In the genomic region with DNA sequence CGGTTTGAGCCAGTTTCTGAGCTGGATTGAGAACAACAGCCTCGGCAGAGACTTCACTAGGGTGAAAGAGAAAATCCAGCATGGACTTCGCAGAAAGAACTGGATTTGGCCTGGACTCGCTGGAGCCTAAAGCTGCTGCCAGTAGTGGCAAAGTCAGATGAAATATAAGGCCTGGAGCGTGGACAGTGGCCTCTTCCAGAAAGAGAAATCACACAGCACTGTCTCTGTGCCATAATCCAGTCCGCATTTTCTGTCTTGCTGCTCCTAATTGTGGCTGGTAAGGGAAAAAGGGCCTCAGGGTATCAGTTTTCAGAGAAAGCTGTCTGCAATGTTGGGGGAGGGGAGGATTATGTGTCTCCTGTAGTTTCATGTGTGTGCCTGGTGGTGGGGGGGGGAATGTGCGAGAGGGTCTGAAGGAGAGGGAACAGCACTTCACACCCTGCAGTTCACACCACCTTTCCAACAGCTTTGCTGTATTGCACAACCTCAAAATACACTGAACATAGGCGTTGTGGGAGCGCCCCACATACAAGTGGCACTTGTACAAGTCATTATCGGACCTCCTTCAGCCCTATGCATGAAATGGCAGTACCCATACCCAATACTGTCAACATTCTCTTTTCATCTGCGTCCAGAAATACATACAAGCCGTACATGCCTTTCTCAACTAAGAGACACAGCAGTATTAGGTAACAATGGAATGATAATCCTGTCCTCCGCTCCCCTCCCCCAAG, we compare ENCODE assay signal across 8 cellular contexts.
DNase-seq lines count a peak whose midpoint lies in the region; ATAC-seq, FAIRE-seq and TF ChIP-seq lines count a peak whose summit lies in the region.

No MANE protein-coding gene starts in this region.

- H3K4me3 ChIP-seq in CD4-positive, alpha-beta memory T cell (ENCODE audit: low read length in 2 of 2) = peak overlapping the region; percentile 1 to 31
- H3K4me3 ChIP-seq in fibroblast of mammary gland (ENCODE audit: control insufficient read depth, low read depth, low read length) = no peak overlapping the region

- POLR2A ChIA-PET in CD4-positive, alpha-beta memory T cell (lab: Charles Lee; ENCODE audit: partially characterized antibody) = interaction anchor here (0.6 to 3.5 kb wide), 33 partner anchors 16 to 1901 kb away, joined by 3 to 108 read pairs (median 5); a partner anchor contains a TSS

- CTCF ChIA-PET in CD4-positive, alpha-beta memory T cell (lab: Charles Lee; ENCODE audit: partially characterized antibody) = interaction anchor here (0.7 to 2.8 kb wide), 13 partner anchors 15 to 513 kb away, joined by 3 to 35 read pairs (median 4); a partner anchor contains a TSS

- FAIRE-seq in RCC 7860 (lab: Jason Lieb, UNC) = no peak

- DNase-seq in CD4-positive, alpha-beta memory T cell = peak; percentile 81 to 92 (median 84)
- DNase-seq in RCC 7860 (ENCODE audit: low spot score) (peak; percentile 62), fibroblast of mammary gland (ENCODE audit: low read depth) (peak; percentile 100)
- peak; percentile 50 to 55 for DNase-seq in activated T-helper 1 cell treated with anti-CD3 and anti-CD28 coated beads, Interleukin-2, amount 50 U/mL, for 16 hours (ENCODE audit: low read depth in 1 of 2, low spot score in 1 of 2)
- peak; percentile 90 for DNase-seq in natural killer cell treated with Interleukin-12 subunit alpha and Interleukin-12 subunit beta and Interleukin-15 and Interleukin-18, amount 100 ng/mL, for 72 hours (ENCODE audit: low spot score)
- peak; percentile 46 to 82 (median 76) for DNase-seq in stimulated activated naive CD4-positive, alpha-beta T cell (lab: John Stamatoyannopoulos, UW)

- H3K27me3 Mint-ChIP-seq in CD4-positive, alpha-beta memory T cell = no peaks in the 10 kb centered on the region
- no peaks in the 10 kb centered on the region for H3K27me3 Mint-ChIP-seq in natural killer cell treated with Interleukin-12 subunit alpha and Interleukin-12 subunit beta and Interleukin-15 and Interleukin-18, amount 100 ng/mL, for 72 hours

- peak overlapping the region; percentile 95 to 99 (median 98) for H3K27ac Mint-ChIP-seq in CD4-positive, alpha-beta memory T cell
- H3K27ac Mint-ChIP-seq in natural killer cell treated with Interleukin-12 subunit alpha and Interleukin-12 subunit beta and Interleukin-15 and Interleukin-18, amount 100 ng/mL, for 72 hours = peak overlapping the region; percentile 98 to 99

- H3K9me3 ChIP-seq in CD4-positive, alpha-beta memory T cell (ENCODE audit: control insufficient read depth in 1 of 2, low read length in 2 of 2) = no peaks in the 10 kb centered on the region

- peaks cover 35 to 57% (median 42%) of the 10 kb centered on the region in 4 donors for H3K4me1 Mint-ChIP-seq in CD4-positive, alpha-beta memory T cell
- H3K4me1 Mint-ChIP-seq in natural killer cell treated with Interleukin-12 subunit alpha and Interleukin-12 subunit beta and Interleukin-15 and Interleukin-18, amount 100 ng/mL, for 72 hours (ENCODE audit: low read depth in 2 of 2) = peaks cover 46 to 55% of the 10 kb centered on the region in 2 donors

- no peak; the same call in none of the 2 replicates for TF ChIP-seq RAD21 in Ishikawa (IDR thresholded peaks at IDR 0.05; ENCODE audit: low read depth)

- TF ChIP-seq CTCF in fibroblast of mammary gland (conservative IDR thresholded peaks at IDR 0.05; ENCODE audit: control insufficient read depth, insufficient read depth, low read depth, low read length) = no peak

- intact Hi-C loops in CD4-positive, alpha-beta memory T cell (cut with micrococcal nuclease) = loop anchor here (1.0 to 5.0 kb wide), 3 partner anchors 136 to 1531 kb away; a partner anchor contains a TSS

- peak overlapping the region; percentile 75 to 91 (median 84) for H3K4me3 Mint-ChIP-seq in CD4-positive, alpha-beta memory T cell
- H3K4me3 Mint-ChIP-seq in natural killer cell treated with Interleukin-12 subunit alpha and Interleukin-12 subunit beta and Interleukin-15 and Interleukin-18, amount 100 ng/mL, for 72 hours = peak overlapping the region; percentile 83

- no peaks in the 10 kb centered on the region for H3K36me3 ChIP-seq in CD4-positive, alpha-beta memory T cell (ENCODE audit: insufficient read depth, low read length)

- peak; percentile 45 for ATAC-seq in GM21360 (IDR thresholded peaks at IDR 0.05; ENCODE audit: unreplicated experiment)
- peak; percentile 85 to 91 for ATAC-seq in natural killer cell treated with Interleukin-12 subunit alpha and Interleukin-12 subunit beta and Interleukin-15 and Interleukin-18, amount 100 ng/mL, for 72 hours

- TF ChIP-seq EP300 in Ishikawa (IDR thresholded peaks at IDR 0.05; ENCODE audit: borderline replicate concordance) = peak; percentile 91

- peaks cover 44% of the 10 kb centered on the region for H3K4me1 ChIP-seq in CD4-positive, alpha-beta memory T cell (ENCODE audit: insufficient read depth, low read length)

- H3K9me3 Mint-ChIP-seq in CD4-positive, alpha-beta memory T cell = peaks cover 2 to 10% (median 4%) of the 10 kb centered on the region in 8 donors
- H3K9me3 Mint-ChIP-seq in natural killer cell treated with Interleukin-12 subunit alpha and Interleukin-12 subunit beta and Interleukin-15 and Interleukin-18, amount 100 ng/mL, for 72 hours = peaks cover 4% of the 10 kb centered on the region

- peaks cover 0 to 6% of the 10 kb centered on the region in 2 donors for H3K36me3 Mint-ChIP-seq in CD4-positive, alpha-beta memory T cell
- no peaks in the 10 kb centered on the region for H3K36me3 Mint-ChIP-seq in natural killer cell treated with Interleukin-12 subunit alpha and Interleukin-12 subunit beta and Interleukin-15 and Interleukin-18, amount 100 ng/mL, for 72 hours

- H3K27me3 ChIP-seq in CD4-positive, alpha-beta memory T cell (ENCODE audit: insufficient read depth, low read length) = no peaks in the 10 kb centered on the region

- H3K27ac ChIP-seq in CD4-positive, alpha-beta memory T cell (ENCODE audit: low read depth, low read length) = peak overlapping the region; percentile 49

TF ChIP-seq in Ishikawa, 13 proteins besides CTCF, POLR2A, EP300 and RAD21:
- peak; percentile 87 for TF ChIP-seq YY1 (IDR thresholded peaks at IDR 0.05; ENCODE audit: low read depth)
- peak; percentile 81 for TF ChIP-seq FOXM1 (IDR thresholded peaks at IDR 0.05; ENCODE audit: borderline replicate concordance, low read depth)
- no peak for TF ChIP-seq EGR1 (IDR thresholded peaks at IDR 0.05)
- no peak; the same call in 1 of the 2 replicates for TF ChIP-seq ZBTB7A (IDR thresholded peaks at IDR 0.05; ENCODE audit: low read depth)
- peak; percentile 45; the same call in 1 of the 2 replicates for TF ChIP-seq TAF1 (IDR thresholded peaks at IDR 0.05; ENCODE audit: low read depth)
- TF ChIP-seq, protein P1, sequence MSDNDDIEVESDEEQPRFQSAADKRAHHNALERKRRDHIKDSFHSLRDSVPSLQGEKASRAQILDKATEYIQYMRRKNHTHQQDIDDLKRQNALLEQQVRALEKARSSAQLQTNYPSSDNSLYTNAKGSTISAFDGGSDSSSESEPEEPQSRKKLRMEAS (IDR thresholded peaks at IDR 0.05) = peak; percentile 51
- TF ChIP-seq, protein P2, sequence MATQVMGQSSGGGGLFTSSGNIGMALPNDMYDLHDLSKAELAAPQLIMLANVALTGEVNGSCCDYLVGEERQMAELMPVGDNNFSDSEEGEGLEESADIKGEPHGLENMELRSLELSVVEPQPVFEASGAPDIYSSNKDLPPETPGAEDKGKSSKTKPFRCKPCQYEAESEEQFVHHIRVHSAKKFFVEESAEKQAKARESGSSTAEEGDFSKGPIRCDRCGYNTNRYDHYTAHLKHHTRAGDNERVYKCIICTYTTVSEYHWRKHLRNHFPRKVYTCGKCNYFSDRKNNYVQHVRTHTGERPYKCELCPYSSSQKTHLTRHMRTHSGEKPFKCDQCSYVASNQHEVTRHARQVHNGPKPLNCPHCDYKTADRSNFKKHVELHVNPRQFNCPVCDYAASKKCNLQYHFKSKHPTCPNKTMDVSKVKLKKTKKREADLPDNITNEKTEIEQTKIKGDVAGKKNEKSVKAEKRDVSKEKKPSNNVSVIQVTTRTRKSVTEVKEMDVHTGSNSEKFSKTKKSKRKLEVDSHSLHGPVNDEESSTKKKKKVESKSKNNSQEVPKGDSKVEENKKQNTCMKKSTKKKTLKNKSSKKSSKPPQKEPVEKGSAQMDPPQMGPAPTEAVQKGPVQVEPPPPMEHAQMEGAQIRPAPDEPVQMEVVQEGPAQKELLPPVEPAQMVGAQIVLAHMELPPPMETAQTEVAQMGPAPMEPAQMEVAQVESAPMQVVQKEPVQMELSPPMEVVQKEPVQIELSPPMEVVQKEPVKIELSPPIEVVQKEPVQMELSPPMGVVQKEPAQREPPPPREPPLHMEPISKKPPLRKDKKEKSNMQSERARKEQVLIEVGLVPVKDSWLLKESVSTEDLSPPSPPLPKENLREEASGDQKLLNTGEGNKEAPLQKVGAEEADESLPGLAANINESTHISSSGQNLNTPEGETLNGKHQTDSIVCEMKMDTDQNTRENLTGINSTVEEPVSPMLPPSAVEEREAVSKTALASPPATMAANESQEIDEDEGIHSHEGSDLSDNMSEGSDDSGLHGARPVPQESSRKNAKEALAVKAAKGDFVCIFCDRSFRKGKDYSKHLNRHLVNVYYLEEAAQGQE (IDR thresholded peaks at IDR 0.05; ENCODE audit: low read depth) = no peak
- peak; percentile 75 for TF ChIP-seq TEAD4 (IDR thresholded peaks at IDR 0.05)
- TF ChIP-seq, protein P3, sequence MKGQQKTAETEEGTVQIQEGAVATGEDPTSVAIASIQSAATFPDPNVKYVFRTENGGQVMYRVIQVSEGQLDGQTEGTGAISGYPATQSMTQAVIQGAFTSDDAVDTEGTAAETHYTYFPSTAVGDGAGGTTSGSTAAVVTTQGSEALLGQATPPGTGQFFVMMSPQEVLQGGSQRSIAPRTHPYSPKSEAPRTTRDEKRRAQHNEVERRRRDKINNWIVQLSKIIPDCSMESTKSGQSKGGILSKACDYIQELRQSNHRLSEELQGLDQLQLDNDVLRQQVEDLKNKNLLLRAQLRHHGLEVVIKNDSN (IDR thresholded peaks at IDR 0.05) = no peak
- peak; percentile 88 for TF ChIP-seq CEBPB (IDR thresholded peaks at IDR 0.05)
- TF ChIP-seq TCF12 (IDR thresholded peaks at IDR 0.05; ENCODE audit: low read depth) = peak; percentile 93
- TF ChIP-seq NFIC (IDR thresholded peaks at IDR 0.05) = peak; percentile 81
- TF ChIP-seq CREB1 (IDR thresholded peaks at IDR 0.05; ENCODE audit: low read depth) = no peak
